In the genomic region with DNA sequence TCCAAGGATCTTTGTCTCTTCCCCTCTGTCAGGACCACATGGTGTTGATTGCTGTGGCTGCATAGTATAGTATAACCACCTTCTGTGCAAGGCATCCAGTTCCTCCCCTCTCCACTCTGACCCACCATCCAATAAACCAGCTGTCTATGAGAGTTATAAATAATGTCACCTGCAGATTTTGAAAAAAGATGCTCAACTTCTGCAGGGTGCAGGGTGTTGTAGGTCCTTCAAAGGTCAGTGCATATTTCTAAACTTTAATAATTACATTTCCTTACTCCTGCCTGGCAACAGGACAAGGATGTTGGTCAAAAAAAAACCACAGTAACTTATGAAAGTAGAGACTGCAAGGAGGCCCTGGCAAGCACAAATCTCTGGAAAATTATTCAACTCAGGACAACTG, we compare ENCODE assay signal across 1 cellular context.
TF ChIP-seq lines count a peak whose summit lies in the region.

No MANE protein-coding gene starts in this region.

TF ChIP-seq in SK-N-SH, 30 proteins besides CTCF, POLR2A, EP300 and RAD21 (continued from another document):
- TF ChIP-seq, protein P1, sequence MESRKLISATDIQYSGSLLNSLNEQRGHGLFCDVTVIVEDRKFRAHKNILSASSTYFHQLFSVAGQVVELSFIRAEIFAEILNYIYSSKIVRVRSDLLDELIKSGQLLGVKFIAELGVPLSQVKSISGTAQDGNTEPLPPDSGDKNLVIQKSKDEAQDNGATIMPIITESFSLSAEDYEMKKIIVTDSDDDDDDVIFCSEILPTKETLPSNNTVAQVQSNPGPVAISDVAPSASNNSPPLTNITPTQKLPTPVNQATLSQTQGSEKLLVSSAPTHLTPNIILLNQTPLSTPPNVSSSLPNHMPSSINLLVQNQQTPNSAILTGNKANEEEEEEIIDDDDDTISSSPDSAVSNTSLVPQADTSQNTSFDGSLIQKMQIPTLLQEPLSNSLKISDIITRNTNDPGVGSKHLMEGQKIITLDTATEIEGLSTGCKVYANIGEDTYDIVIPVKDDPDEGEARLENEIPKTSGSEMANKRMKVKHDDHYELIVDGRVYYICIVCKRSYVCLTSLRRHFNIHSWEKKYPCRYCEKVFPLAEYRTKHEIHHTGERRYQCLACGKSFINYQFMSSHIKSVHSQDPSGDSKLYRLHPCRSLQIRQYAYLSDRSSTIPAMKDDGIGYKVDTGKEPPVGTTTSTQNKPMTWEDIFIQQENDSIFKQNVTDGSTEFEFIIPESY (IDR thresholded peaks at IDR 0.05; ENCODE audit: borderline replicate concordance, low read depth): 0 out of 2 replicates have a peak, but pooled peaks have one; percentile 36
- TF ChIP-seq MEF2A (IDR thresholded peaks at IDR 0.05; ENCODE audit: borderline replicate concordance, low read depth) (0 out of 2 replicates have a peak, but pooled peaks have one; percentile 34), RXRA (IDR thresholded peaks at IDR 0.05; ENCODE audit: borderline replicate concordance, low read depth) (peak; percentile 92), FOSL2 (IDR thresholded peaks at IDR 0.05; ENCODE audit: borderline replicate concordance, low read depth) (0 out of 2 replicates have a peak, but pooled peaks have one; percentile 30), SIN3A (IDR thresholded peaks at IDR 0.05; ENCODE audit: borderline replicate concordance, low read depth, low read length) (0 out of 2 replicates have a peak, but pooled peaks have one; percentile 10)
